8 cellular contexts compared by ENCODE assay signal in the genomic region with DNA sequence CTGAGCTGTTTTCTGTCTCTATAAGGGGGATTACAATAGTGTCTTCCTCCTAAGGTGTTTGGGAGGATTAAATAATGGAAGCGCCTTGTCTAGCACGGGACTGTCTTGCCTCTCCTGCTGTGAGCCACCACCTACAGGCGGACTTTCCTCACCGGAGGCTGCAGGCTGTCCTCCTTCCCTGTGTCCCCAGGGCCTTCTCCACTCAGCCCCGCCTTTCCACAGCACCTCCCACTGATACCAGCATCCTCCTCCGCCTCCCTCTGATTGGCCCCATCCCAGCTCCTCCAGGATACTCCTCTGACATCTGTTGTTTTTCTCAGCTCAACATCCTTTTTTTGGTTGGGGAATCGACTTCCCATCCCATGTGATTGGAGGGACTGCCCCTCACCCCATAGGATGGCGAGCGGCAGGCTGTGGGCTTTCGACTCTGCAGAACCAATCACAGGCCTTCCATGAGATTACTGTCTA. TPM values are rescaled to one million over a fixed set of nuclear protein-coding genes. Genes with fewer than 3 reads are reported as not detected.
A peak's percentile ranks its signal among the peaks of the same experiment; 100 is the strongest.
DNase-seq lines count a peak whose midpoint lies in the region; ATAC-seq, FAIRE-seq and TF ChIP-seq lines count a peak whose summit lies in the region.

No MANE protein-coding gene starts in this region.

- peak overlapping the region; percentile 26 for H2BK15ac ChIP-seq in mesenchymal stem cell (ENCODE audit: low read depth, poor library complexity, severe bottlenecking)

- H3K4me1 Mint-ChIP-seq in activated CD4-positive, alpha-beta memory T cell treated with anti-CD3 and anti-CD28 coated beads for 36 hours (ENCODE audit: low read depth): peaks cover 31% of the 10 kb centered on the region
- peaks cover 66% of the 10 kb centered on the region for H3K4me1 Mint-ChIP-seq in stimulated activated naive CD8-positive, alpha-beta T cell treated with anti-CD3 and anti-CD28 coated beads, Interleukin-15, amount 100 ng/mL, for 72 hours

- peak overlapping the region in 1 of 2 experiments; percentile 40 for H3K4ac ChIP-seq in mesenchymal stem cell (ENCODE audit: low read depth in 1 of 2, low read length in 2 of 2)

- ATAC-seq in stimulated activated naive CD8-positive, alpha-beta T cell treated with anti-CD3 and anti-CD28 coated beads, Interleukin-15, amount 100 ng/mL, for 72 hours: no peak

- H3K27me3 ChIP-seq in H7 (ENCODE audit: control insufficient read depth, insufficient read depth, low read length): no peaks in the 10 kb centered on the region
- H3K27me3 ChIP-seq in mesenchymal stem cell (ENCODE audit: control insufficient read depth in 1 of 2, insufficient read depth in 1 of 2, low read length in 2 of 2): no peaks in the 10 kb centered on the region

- H2BK120ac ChIP-seq in mesenchymal stem cell (ENCODE audit: low read depth, low read length): no peak overlapping the region

- TF ChIP-seq CTCF in D721Med (IDR thresholded peaks at IDR 0.05; ENCODE audit: insufficient read depth, missing control alignments) (no peak), epithelial cell of esophagus (IDR thresholded peaks at IDR 0.05; ENCODE audit: insufficient read depth, low read depth, low read length, missing control alignments) (no peak)

- peaks cover 34% of the 10 kb centered on the region for H3K4me1 ChIP-seq in mesenchymal stem cell (ENCODE audit: control insufficient read depth, insufficient read depth, low read depth, low read length)

- no peaks in the 10 kb centered on the region; the same call in none of the 2 replicates for H3K36me3 ChIP-seq in H7 (replicated peaks; ENCODE audit: control insufficient read depth, insufficient read depth, low read length)
- peaks cover 5 to 29% of the 10 kb centered on the region in 2 experiments for H3K36me3 ChIP-seq in mesenchymal stem cell (ENCODE audit: control insufficient read depth in 1 of 2, insufficient read depth in 2 of 2, low read depth in 1 of 2, low read length in 2 of 2)

- no peak overlapping the region for H2AFZ ChIP-seq in mesenchymal stem cell (ENCODE audit: low read depth, low read length)

- H3K27ac ChIP-seq in mesenchymal stem cell (ENCODE audit: low read length, poor library complexity, severe bottlenecking): no peak overlapping the region

- DNase-seq in D721Med (ENCODE audit: insufficient read length, low spot score): peak; percentile 74
- peak; percentile 95 for DNase-seq in H7
- peak; percentile 79 for DNase-seq in NCI-H446 treated with DMSO at 0.1 percent for 48 hours (lab: John Stamatoyannopoulos, UW)
- peak; percentile 79 for DNase-seq in activated CD4-positive, alpha-beta memory T cell treated with anti-CD3 and anti-CD28 coated beads for 36 hours
- DNase-seq in epithelial cell of esophagus (ENCODE audit: low read depth): peak; percentile 73
- peak; percentile 79 for DNase-seq in mesenchymal stem cell
- peak in 1 of 2 donors; percentile 34 for DNase-seq in stimulated activated naive CD8-positive, alpha-beta T cell treated with anti-CD3 and anti-CD28 coated beads, Interleukin-15, amount 100 ng/mL, for 72 hours
- no peak for DNase-seq in midbrain (lab: John Stamatoyannopoulos, UW)

- no peak overlapping the region for H4K91ac ChIP-seq in mesenchymal stem cell (ENCODE audit: low read length)

- H3K4me3 ChIP-seq in H7 (ENCODE audit: insufficient read depth, low read depth, low read length) (peak overlapping the region; percentile 93), epithelial cell of esophagus (ENCODE audit: low read length) (peak overlapping the region; percentile 92), mesenchymal stem cell (ENCODE audit: insufficient read depth in 1 of 2, low read depth in 1 of 2, low read length in 2 of 2) (peak overlapping the region; percentile 34 to 91)

- peak overlapping the region; percentile 84 for H3K27ac Mint-ChIP-seq in activated CD4-positive, alpha-beta memory T cell treated with anti-CD3 and anti-CD28 coated beads for 36 hours
- H3K27ac Mint-ChIP-seq in stimulated activated naive CD8-positive, alpha-beta T cell treated with anti-CD3 and anti-CD28 coated beads, Interleukin-15, amount 100 ng/mL, for 72 hours: peak overlapping the region; percentile 66 to 93

- no peaks in the 10 kb centered on the region for H3K27me3 Mint-ChIP-seq in activated CD4-positive, alpha-beta memory T cell treated with anti-CD3 and anti-CD28 coated beads for 36 hours
- no peaks in the 10 kb centered on the region for H3K27me3 Mint-ChIP-seq in stimulated activated naive CD8-positive, alpha-beta T cell treated with anti-CD3 and anti-CD28 coated beads, Interleukin-15, amount 100 ng/mL, for 72 hours

- H2AK5ac ChIP-seq in mesenchymal stem cell (ENCODE audit: low read length, severe bottlenecking): no peak overlapping the region

- H3K23ac ChIP-seq in mesenchymal stem cell (ENCODE audit: low read length in 2 of 2): no peak overlapping the region

- H3K9me3 ChIP-seq in mesenchymal stem cell (ENCODE audit: control insufficient read depth, low read length): no peaks in the 10 kb centered on the region

- POLR2A ChIA-PET in activated CD4-positive, alpha-beta memory T cell treated with anti-CD3 and anti-CD28 coated beads for 36 hours (lab: Charles Lee): interaction anchor here (0.5 to 1.8 kb wide), 14 partner anchors 33 to 447 kb away, joined by 3 to 5 read pairs (median 3); a partner anchor contains a TSS

- intact Hi-C loops in activated CD4-positive, alpha-beta memory T cell treated with anti-CD3 and anti-CD28 coated beads for 36 hours (cut with micrococcal nuclease): loop anchor here (2.0 to 5.0 kb wide), 4 partner anchors 36 to 93 kb away; a partner anchor contains a TSS

- H3K79me1 ChIP-seq in mesenchymal stem cell (replicated peaks; ENCODE audit: low read length, poor library complexity, severe bottlenecking): peaks cover 2% of the 10 kb centered on the region

- H3K36me3 Mint-ChIP-seq in activated CD4-positive, alpha-beta memory T cell treated with anti-CD3 and anti-CD28 coated beads for 36 hours: peaks cover 6% of the 10 kb centered on the region

- no peaks in the 10 kb centered on the region for H3K9me3 Mint-ChIP-seq in activated CD4-positive, alpha-beta memory T cell treated with anti-CD3 and anti-CD28 coated beads for 36 hours
- H3K9me3 Mint-ChIP-seq in stimulated activated naive CD8-positive, alpha-beta T cell treated with anti-CD3 and anti-CD28 coated beads, Interleukin-15, amount 100 ng/mL, for 72 hours: no peaks in the 10 kb centered on the region

- CTCF ChIA-PET in activated CD4-positive, alpha-beta memory T cell treated with anti-CD3 and anti-CD28 coated beads for 36 hours (lab: Charles Lee): interaction anchor here (0.5 to 3.4 kb wide), 6 partner anchors 9 to 433 kb away, joined by 3 to 20 read pairs (median 4); a partner anchor contains a TSS

- peak overlapping the region; percentile 71 for H3K9ac ChIP-seq in mesenchymal stem cell (ENCODE audit: low read length)

- 30% methylated on average over 10 of the region's 10 CpGs for WGBS in mesenchymal stem cell

- H4K8ac ChIP-seq in mesenchymal stem cell (ENCODE audit: low read length): peak overlapping the region; percentile 16

- peak overlapping the region; percentile 95 for H3K4me3 Mint-ChIP-seq in activated CD4-positive, alpha-beta memory T cell treated with anti-CD3 and anti-CD28 coated beads for 36 hours
- H3K4me3 Mint-ChIP-seq in stimulated activated naive CD8-positive, alpha-beta T cell treated with anti-CD3 and anti-CD28 coated beads, Interleukin-15, amount 100 ng/mL, for 72 hours: peak overlapping the region; percentile 98 to 99

- H3K4me2 ChIP-seq in mesenchymal stem cell (ENCODE audit: low read length, poor library complexity, severe bottlenecking): peak overlapping the region; percentile 59

- H3K14ac ChIP-seq in mesenchymal stem cell (ENCODE audit: low read length in 2 of 2): no peak overlapping the region

- H2BK12ac ChIP-seq in mesenchymal stem cell (ENCODE audit: low read length in 2 of 2): no peak overlapping the region

- no peak overlapping the region for H3K18ac ChIP-seq in mesenchymal stem cell (ENCODE audit: low read depth in 1 of 2, low read length in 2 of 2)

- peak; percentile 93 for FAIRE-seq in D721Med (lab: Jason Lieb, UNC)

- H2BK5ac ChIP-seq in mesenchymal stem cell (ENCODE audit: low read depth, low read length, poor library complexity, severe bottlenecking): no peak overlapping the region

RNA-seq across cellular contexts. Expression of a gene that starts 0.9 kb away (rescaled TPM):
- total RNA-seq in H7 (2014; rRNA removed; shearing (Covaris generic)): 66.5 and 76.6 TPM in 2 replicates
- 10 to 100 TPM; 65.8 to 68.7 TPM for total RNA-seq in activated CD4-positive, alpha-beta memory T cell treated with anti-CD3 and anti-CD28 coated beads for 36 hours
- 28.9 TPM for polyA plus RNA-seq in mesenchymal stem cell (2013, experiment 1 of 2)
- 26.9 TPM for polyA plus RNA-seq in mesenchymal stem cell (2013, experiment 2 of 2)

RNA-seq across cellular contexts. Expression of a gene that starts 22.5 kb away (rescaled TPM):
- 29.4 and 35.0 TPM in 2 replicates for total RNA-seq in H7 (2014; rRNA removed; shearing (Covaris generic))
- 10 to 100 TPM; 10.4 to 11.4 TPM for total RNA-seq in activated CD4-positive, alpha-beta memory T cell treated with anti-CD3 and anti-CD28 coated beads for 36 hours
- 2.0 TPM for polyA plus RNA-seq in mesenchymal stem cell (2013, experiment 1 of 2)
- 2.0 TPM for polyA plus RNA-seq in mesenchymal stem cell (2013, experiment 2 of 2)

RNA-seq across cellular contexts. Expression of a gene that starts 35.8 kb away (rescaled TPM):
- 798 and 1,235 TPM in 2 replicates for total RNA-seq in H7 (2014; rRNA removed; shearing (Covaris generic))
- 100 to 1,000 TPM; 578 to 592 TPM for total RNA-seq in activated CD4-positive, alpha-beta memory T cell treated with anti-CD3 and anti-CD28 coated beads for 36 hours
- 293 TPM for polyA plus RNA-seq in mesenchymal stem cell (2013, experiment 1 of 2)
- polyA plus RNA-seq in mesenchymal stem cell (2013, experiment 2 of 2): 300 TPM

RNA-seq across cellular contexts. Expression of a gene that starts 46.9 kb away (rescaled TPM):
- total RNA-seq in H7 (2014; rRNA removed; shearing (Covaris generic)): 19.6 and 31.1 TPM in 2 replicates
- total RNA-seq in activated CD4-positive, alpha-beta memory T cell treated with anti-CD3 and anti-CD28 coated beads for 36 hours: 10 to 100 TPM; 16.2 to 18.0 TPM
- 22.8 TPM for polyA plus RNA-seq in mesenchymal stem cell (2013, experiment 1 of 2)
- polyA plus RNA-seq in mesenchymal stem cell (2013, experiment 2 of 2): 22.7 TPM
